Comparison of ENCODE assay signal across 9 cellular contexts in genomic region chr14:37150414-37150813, GRCh38. TPM values are rescaled to one million over a fixed set of nuclear protein-coding genes. Genes with fewer than 3 reads are reported as not detected.
DNase-seq lines count a peak whose midpoint lies in the region; ATAC-seq and TF ChIP-seq lines count a peak whose summit lies in the region.
"Had no signal": no experiment of that assay in that cellular context is flagged by ENCODE, and none has a peak within 500 bp of the region (broad histone marks: within the 10 kb centered on the region; RNA-seq: fewer than 3 reads in every experiment).

No MANE protein-coding gene starts in this region.

- TF ChIP-seq CTCF in glutamatergic neuron (IDR thresholded peaks at IDR 0.05; ENCODE audit: partially characterized antibody, unreplicated experiment) (peak; percentile 86), transverse colon (IDR thresholded peaks at IDR 0.05) (peak; percentile 35 to 76 (median 62))

- no peaks in the 10 kb centered on the region for H3K27me3 ChIP-seq in transverse colon
- H3K27me3 ChIP-seq: BLaER1 treated with 17β-estradiol and CSF1 and Interleukin-3, amounts not matched to agents 10 nM and 100 nM had no signal

- WGBS in transverse colon (ENCODE audit: low coverage in 1 of 2), 2 donors: 0 to 1% methylated on average over 1 to 3 of the region's 3 CpGs

- no peaks in the 10 kb centered on the region for H3K36me3 ChIP-seq in transverse colon
- H3K36me3 ChIP-seq: BLaER1 treated with 17β-estradiol and CSF1 and Interleukin-3, amounts not matched to agents 10 nM and 100 nM had no signal

- H3K4me3 Mint-ChIP-seq in glutamatergic neuron (ENCODE audit: unreplicated experiment): no peak overlapping the region

- no peaks in the 10 kb centered on the region for H3K4me1 Mint-ChIP-seq in glutamatergic neuron (ENCODE audit: low read depth, unreplicated experiment)

- peak; percentile 37 for DNase-seq in NCI-H82 (lab: John Stamatoyannopoulos, UW)
- DNase-seq in NCI-H82 treated with DMSO at 0.1 percent for 48 hours (lab: John Stamatoyannopoulos, UW; ENCODE audit: unreplicated experiment): no peak
- peak; percentile 10 to 79 (median 75) for DNase-seq in NCI-H1417 (lab: John Stamatoyannopoulos, UW)
- DNase-seq in SKM-1 treated with dmso at 0.1 percent for 144 hours (lab: John Stamatoyannopoulos, UW; ENCODE audit: unreplicated experiment): peak; percentile 30
- DNase-seq in glutamatergic neuron: no peak
- DNase-seq in transverse colon: no peak

- TF ChIP-seq POLR2A in transverse colon (IDR thresholded peaks at IDR 0.05): no peak

- in situ Hi-C loops in transverse colon (cut with MboI; ENCODE audit: low pct_ligation_motif_present in 1 of 4, low pct_unique_long_range_greater_than_20kb in 1 of 4, low sequenced_read_pairs in 3 of 4): loop anchor here in 1 of 4 donors (25.0 kb wide), 1 partner anchor 488 kb away; the partner anchor contains the start of gene PAX9

- no peak overlapping the region for H3K27ac Mint-ChIP-seq in glutamatergic neuron (ENCODE audit: unreplicated experiment)

- H3K9me3 Mint-ChIP-seq in glutamatergic neuron (ENCODE audit: unreplicated experiment): peaks cover 5% of the 10 kb centered on the region

- peaks cover 9% of the 10 kb centered on the region for H3K36me3 Mint-ChIP-seq in glutamatergic neuron (ENCODE audit: unreplicated experiment)

- peaks cover 5% of the 10 kb centered on the region for H3K27me3 Mint-ChIP-seq in glutamatergic neuron (ENCODE audit: unreplicated experiment)

- H3K4me1 ChIP-seq in transverse colon: peaks cover 0 to 6% (median 0%) of the 10 kb centered on the region in 4 donors

- intact Hi-C loops in transverse colon (cut with DNase I; ENCODE audit: low total_unique reads): no loop called here

- H3K4me3 ChIP-seq in transverse colon: no peak overlapping the region
- H3K4me3 ChIP-seq: BLaER1 treated with 17β-estradiol and CSF1 and Interleukin-3, amounts not matched to agents 10 nM and 100 nM had no signal

- ATAC-seq in GM19324 (IDR thresholded peaks at IDR 0.05; ENCODE audit: low FRiP score, unreplicated experiment) (no peak), GM21367 (IDR thresholded peaks at IDR 0.05; ENCODE audit: unreplicated experiment) (no peak)

- H3K27ac ChIP-seq in transverse colon: no peak overlapping the region
- H3K27ac ChIP-seq: BLaER1 treated with 17β-estradiol and CSF1 and Interleukin-3, amounts not matched to agents 10 nM and 100 nM had no signal

- no peak for TF ChIP-seq EP300 in transverse colon (IDR thresholded peaks at IDR 0.05; ENCODE audit: low read depth)

- H3K9me3 ChIP-seq in transverse colon: peaks cover 0 to 3% of the 10 kb centered on the region in 2 donors

RNA-seq across cellular contexts. Expression of gene SLC25A21, which starts 22.0 kb away (rescaled TPM):
- total RNA-seq in glutamatergic neuron (ENCODE audit: unreplicated experiment) (0.91 TPM), transverse colon (10 to 100 TPM in 1 of 4 donors, under 1 TPM in 1, not detected in 2; 0.82 to 11.1 TPM)

RNA-seq across cellular contexts. Expression of gene MIPOL1, which starts 47.3 kb away (rescaled TPM):
- 14.5 TPM for total RNA-seq in glutamatergic neuron (ENCODE audit: unreplicated experiment)
- total RNA-seq in transverse colon: 10 to 100 TPM in 3 of 4 donors, 1 to 10 TPM in 1; 4.8 to 21.5 (median 11.8) TPM

Comparison
In these comparisons a context has a peak if more than half of its experiments do, and no peak if none do; other contexts are left out.
1. DNase-seq: peak in NCI-H82 (single experiment), NCI-H1417 (3 of 3) and SKM-1 treated with dmso at 0.1 percent for 144 hours (single experiment); none in NCI-H82 treated with DMSO at 0.1 percent for 48 hours (single experiment), glutamatergic neuron (single experiment) and transverse colon (single experiment).